1 cellular context compared by ENCODE assay signal in the genomic region with DNA sequence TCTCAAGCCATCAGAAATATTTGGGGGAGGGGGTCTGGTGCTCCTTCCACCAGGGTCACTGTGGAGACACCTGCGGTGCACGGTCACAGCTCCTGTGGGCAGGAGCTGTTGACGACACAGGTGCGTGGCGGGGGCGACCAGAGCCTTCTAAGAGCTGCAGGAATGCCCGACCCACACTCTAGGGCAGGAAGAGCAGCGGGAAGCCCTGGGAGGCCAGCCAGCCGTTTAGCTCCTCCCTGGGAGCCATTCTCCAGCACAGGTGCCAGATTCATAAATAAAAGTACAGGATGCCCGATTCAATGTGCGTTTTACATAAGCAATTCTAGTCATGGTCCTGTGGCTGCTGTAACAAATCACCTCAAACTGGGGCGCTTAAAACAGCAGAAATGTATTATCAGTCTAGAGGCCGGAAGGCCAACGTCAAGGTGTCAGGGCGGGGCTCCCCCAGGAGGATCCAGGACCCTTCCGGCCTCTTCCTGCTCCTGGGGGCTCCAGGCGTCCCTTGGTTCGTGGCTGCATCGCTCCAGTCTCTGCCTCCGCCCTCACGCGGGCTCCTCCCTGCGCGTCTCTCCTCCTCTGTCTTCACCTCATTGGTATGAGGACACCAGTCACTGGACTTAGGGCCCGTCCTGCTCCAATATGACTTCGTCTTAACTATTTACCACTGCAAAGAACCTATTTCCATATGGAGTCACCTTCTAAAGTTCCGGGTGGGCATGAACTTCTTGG.
TF ChIP-seq lines count a peak whose summit lies in the region.

No MANE protein-coding gene starts in this region.

TF ChIP-seq in H1, 55 proteins besides CTCF, POLR2A, EP300 and RAD21:
- no peak for TF ChIP-seq CHD1 (IDR thresholded peaks at IDR 0.05; ENCODE audit: low read depth, low read length)
- TF ChIP-seq CHD2 (IDR thresholded peaks at IDR 0.05; ENCODE audit: low read length), result no peak
- TF ChIP-seq RNF2 (IDR thresholded peaks at IDR 0.05; ENCODE audit: borderline replicate concordance, low read depth, low read length, missing control alignments, poor library complexity, severe bottlenecking), result no peak
- TF ChIP-seq RFX5 (IDR thresholded peaks at IDR 0.05; ENCODE audit: borderline replicate concordance, low read depth, low read length), result no peak
- TF ChIP-seq, protein P1, sequence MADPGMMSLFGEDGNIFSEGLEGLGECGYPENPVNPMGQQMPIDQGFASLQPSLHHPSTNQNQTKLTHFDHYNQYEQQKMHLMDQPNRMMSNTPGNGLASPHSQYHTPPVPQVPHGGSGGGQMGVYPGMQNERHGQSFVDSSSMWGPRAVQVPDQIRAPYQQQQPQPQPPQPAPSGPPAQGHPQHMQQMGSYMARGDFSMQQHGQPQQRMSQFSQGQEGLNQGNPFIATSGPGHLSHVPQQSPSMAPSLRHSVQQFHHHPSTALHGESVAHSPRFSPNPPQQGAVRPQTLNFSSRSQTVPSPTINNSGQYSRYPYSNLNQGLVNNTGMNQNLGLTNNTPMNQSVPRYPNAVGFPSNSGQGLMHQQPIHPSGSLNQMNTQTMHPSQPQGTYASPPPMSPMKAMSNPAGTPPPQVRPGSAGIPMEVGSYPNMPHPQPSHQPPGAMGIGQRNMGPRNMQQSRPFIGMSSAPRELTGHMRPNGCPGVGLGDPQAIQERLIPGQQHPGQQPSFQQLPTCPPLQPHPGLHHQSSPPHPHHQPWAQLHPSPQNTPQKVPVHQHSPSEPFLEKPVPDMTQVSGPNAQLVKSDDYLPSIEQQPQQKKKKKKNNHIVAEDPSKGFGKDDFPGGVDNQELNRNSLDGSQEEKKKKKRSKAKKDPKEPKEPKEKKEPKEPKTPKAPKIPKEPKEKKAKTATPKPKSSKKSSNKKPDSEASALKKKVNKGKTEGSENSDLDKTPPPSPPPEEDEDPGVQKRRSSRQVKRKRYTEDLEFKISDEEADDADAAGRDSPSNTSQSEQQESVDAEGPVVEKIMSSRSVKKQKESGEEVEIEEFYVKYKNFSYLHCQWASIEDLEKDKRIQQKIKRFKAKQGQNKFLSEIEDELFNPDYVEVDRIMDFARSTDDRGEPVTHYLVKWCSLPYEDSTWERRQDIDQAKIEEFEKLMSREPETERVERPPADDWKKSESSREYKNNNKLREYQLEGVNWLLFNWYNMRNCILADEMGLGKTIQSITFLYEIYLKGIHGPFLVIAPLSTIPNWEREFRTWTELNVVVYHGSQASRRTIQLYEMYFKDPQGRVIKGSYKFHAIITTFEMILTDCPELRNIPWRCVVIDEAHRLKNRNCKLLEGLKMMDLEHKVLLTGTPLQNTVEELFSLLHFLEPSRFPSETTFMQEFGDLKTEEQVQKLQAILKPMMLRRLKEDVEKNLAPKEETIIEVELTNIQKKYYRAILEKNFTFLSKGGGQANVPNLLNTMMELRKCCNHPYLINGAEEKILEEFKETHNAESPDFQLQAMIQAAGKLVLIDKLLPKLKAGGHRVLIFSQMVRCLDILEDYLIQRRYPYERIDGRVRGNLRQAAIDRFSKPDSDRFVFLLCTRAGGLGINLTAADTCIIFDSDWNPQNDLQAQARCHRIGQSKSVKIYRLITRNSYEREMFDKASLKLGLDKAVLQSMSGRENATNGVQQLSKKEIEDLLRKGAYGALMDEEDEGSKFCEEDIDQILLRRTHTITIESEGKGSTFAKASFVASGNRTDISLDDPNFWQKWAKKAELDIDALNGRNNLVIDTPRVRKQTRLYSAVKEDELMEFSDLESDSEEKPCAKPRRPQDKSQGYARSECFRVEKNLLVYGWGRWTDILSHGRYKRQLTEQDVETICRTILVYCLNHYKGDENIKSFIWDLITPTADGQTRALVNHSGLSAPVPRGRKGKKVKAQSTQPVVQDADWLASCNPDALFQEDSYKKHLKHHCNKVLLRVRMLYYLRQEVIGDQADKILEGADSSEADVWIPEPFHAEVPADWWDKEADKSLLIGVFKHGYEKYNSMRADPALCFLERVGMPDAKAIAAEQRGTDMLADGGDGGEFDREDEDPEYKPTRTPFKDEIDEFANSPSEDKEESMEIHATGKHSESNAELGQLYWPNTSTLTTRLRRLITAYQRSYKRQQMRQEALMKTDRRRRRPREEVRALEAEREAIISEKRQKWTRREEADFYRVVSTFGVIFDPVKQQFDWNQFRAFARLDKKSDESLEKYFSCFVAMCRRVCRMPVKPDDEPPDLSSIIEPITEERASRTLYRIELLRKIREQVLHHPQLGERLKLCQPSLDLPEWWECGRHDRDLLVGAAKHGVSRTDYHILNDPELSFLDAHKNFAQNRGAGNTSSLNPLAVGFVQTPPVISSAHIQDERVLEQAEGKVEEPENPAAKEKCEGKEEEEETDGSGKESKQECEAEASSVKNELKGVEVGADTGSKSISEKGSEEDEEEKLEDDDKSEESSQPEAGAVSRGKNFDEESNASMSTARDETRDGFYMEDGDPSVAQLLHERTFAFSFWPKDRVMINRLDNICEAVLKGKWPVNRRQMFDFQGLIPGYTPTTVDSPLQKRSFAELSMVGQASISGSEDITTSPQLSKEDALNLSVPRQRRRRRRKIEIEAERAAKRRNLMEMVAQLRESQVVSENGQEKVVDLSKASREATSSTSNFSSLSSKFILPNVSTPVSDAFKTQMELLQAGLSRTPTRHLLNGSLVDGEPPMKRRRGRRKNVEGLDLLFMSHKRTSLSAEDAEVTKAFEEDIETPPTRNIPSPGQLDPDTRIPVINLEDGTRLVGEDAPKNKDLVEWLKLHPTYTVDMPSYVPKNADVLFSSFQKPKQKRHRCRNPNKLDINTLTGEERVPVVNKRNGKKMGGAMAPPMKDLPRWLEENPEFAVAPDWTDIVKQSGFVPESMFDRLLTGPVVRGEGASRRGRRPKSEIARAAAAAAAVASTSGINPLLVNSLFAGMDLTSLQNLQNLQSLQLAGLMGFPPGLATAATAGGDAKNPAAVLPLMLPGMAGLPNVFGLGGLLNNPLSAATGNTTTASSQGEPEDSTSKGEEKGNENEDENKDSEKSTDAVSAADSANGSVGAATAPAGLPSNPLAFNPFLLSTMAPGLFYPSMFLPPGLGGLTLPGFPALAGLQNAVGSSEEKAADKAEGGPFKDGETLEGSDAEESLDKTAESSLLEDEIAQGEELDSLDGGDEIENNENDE (IDR thresholded peaks at IDR 0.05; ENCODE audit: insufficient replicate concordance, low read length), result no peak
- no peak for TF ChIP-seq SAP30 (IDR thresholded peaks at IDR 0.05; ENCODE audit: insufficient read depth, insufficient replicate concordance, low read length)
- TF ChIP-seq SRF (IDR thresholded peaks at IDR 0.05; ENCODE audit: low read depth, low read length), result no peak
- no peak for TF ChIP-seq YY1 (IDR thresholded peaks at IDR 0.05; ENCODE audit: low read depth, low read length)
- TF ChIP-seq HDAC2 (IDR thresholded peaks at IDR 0.05; ENCODE audit: borderline replicate concordance in 1 of 2, low read depth in 2 of 2, low read length in 2 of 2), result no peak
- TF ChIP-seq RBBP5 (IDR thresholded peaks at IDR 0.05; ENCODE audit: borderline replicate concordance, low read depth, low read length), result no peak
- no peak for TF ChIP-seq KDM5A (IDR thresholded peaks at IDR 0.05; ENCODE audit: low read length)
- TF ChIP-seq SIN3A (conservative IDR thresholded peaks at IDR 0.05 in 1 of 2, IDR thresholded peaks at IDR 0.05 in 1 of 2; ENCODE audit: low read depth in 1 of 2, low read length in 2 of 2), result no peak
- no peak for TF ChIP-seq TAF1 (IDR thresholded peaks at IDR 0.05; ENCODE audit: low read depth, low read length)
- no peak for TF ChIP-seq SIX5 (IDR thresholded peaks at IDR 0.05; ENCODE audit: low read depth, low read length)
TF ChIP-seq in H1: peak in this region for 0.
